ENCODE assay signal across 15 cellular contexts in the genomic region with DNA sequence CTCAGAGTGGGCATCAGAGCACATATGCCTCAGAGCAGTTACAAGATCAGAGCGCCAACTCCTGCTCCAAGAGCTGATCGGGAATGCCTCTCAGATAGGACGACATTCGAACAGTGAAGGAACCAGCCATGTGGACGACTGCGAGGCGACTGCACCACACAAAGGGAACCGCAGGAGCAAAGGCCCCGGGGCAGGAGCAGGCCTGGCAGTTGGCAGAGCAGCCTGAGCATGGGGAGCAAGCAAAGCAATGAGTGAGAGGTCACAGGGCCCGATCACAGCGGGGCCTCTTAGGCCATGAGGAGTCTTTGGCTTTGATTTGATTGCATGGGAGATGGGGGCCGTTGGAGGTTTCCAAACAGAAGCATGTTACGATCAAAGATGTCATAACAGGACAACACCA.
DNase-seq lines count a peak whose midpoint lies in the region; ATAC-seq and TF ChIP-seq lines count a peak whose summit lies in the region.
"Had no signal": no experiment of that assay in that cellular context is flagged by ENCODE, and none has a peak within 500 bp of the region (broad histone marks: within the 10 kb centered on the region; RNA-seq: fewer than 3 reads in every experiment).

No MANE protein-coding gene starts in this region.

- H4K20me1 ChIP-seq in osteoblast (ENCODE audit: insufficient read depth, low read length) = no peaks in the 10 kb centered on the region

- H3K9me3 ChIP-seq in lower lobe of right lung (no peaks in the 10 kb centered on the region), suprapubic skin (no peaks in the 10 kb centered on the region), osteoblast (ENCODE audit: low read depth, low read length) (no peaks in the 10 kb centered on the region)
- H3K9me3 ChIP-seq: ovary had no signal

- H2AFZ ChIP-seq in osteoblast (ENCODE audit: low read length) = no peak overlapping the region

- peaks cover 51% of the 10 kb centered on the region for H3K36me3 Mint-ChIP-seq in activated T-cell treated with anti-CD3 and anti-CD28 coated beads, Interleukin-2, amount 50 U/mL, for 4 hours (ENCODE audit: insufficient read depth)
- H3K36me3 Mint-ChIP-seq in activated B cell treated with CpG ODN at 0.5 μM for 24 hours (ENCODE audit: low read depth) = peaks cover 89% of the 10 kb centered on the region

- no peak for DNase-seq in activated T-cell treated with anti-CD3 and anti-CD28 coated beads, Interleukin-2, amount 50 U/mL, for 4 hours
- DNase-seq in activated T-cell treated with anti-CD3 and anti-CD28 coated beads for 4 hours = no peak
- no peak for DNase-seq in activated B cell treated with CpG ODN at 0.5 μM for 24 hours
- DNase-seq in lower lobe of right lung = no peak
- DNase-seq in suprapubic skin (ENCODE audit: low spot score in 2 of 2) = no peak
- no peak for DNase-seq in SW480 (ENCODE audit: low spot score)
- DNase-seq in osteoblast (ENCODE audit: insufficient read length, low spot score, missing footprints) = no peak
- DNase-seq: activated CD8-positive, alpha-beta memory T cell treated with anti-CD3 and anti-CD28 coated beads for 24 hours; central memory CD4-positive, alpha-beta T cell; mesenchymal stem cell; NCI-H1694 treated with DMSO at 0.1 percent for 48 hours; NCI-H446 treated with DMSO at 0.1 percent for 48 hours; ovary; small intestine had no signal

- peaks cover 93% of the 10 kb centered on the region for H3K4me1 Mint-ChIP-seq in activated T-cell treated with anti-CD3 and anti-CD28 coated beads, Interleukin-2, amount 50 U/mL, for 4 hours (ENCODE audit: low read depth)
- H3K4me1 Mint-ChIP-seq in activated B cell treated with CpG ODN at 0.5 μM for 24 hours = peaks cover 96% of the 10 kb centered on the region

- H3K36me3 ChIP-seq in lower lobe of right lung (peaks cover 50% of the 10 kb centered on the region), suprapubic skin (peaks cover 6% of the 10 kb centered on the region), osteoblast (ENCODE audit: insufficient read depth, low read length) (peaks cover 16% of the 10 kb centered on the region)
- H3K36me3 ChIP-seq: ovary had no signal

- WGBS in suprapubic skin = 81% methylated on average over 13 of the region's 13 CpGs

- TF ChIP-seq CTCF in activated B cell treated with CpG ODN at 0.5 μM for 24 hours (IDR thresholded peaks at IDR 0.05) = no peak
- no peak for TF ChIP-seq CTCF in lower lobe of right lung (IDR thresholded peaks at IDR 0.05)
- TF ChIP-seq CTCF in suprapubic skin (IDR thresholded peaks at IDR 0.05) = no peak
- no peak for TF ChIP-seq CTCF in osteoblast (IDR thresholded peaks at IDR 0.05; ENCODE audit: extremely low read depth, low read depth, low read length)

- no peak for ATAC-seq in activated T-cell treated with anti-CD3 and anti-CD28 coated beads, Interleukin-2, amount 50 U/mL, for 4 hours
- ATAC-seq in activated B cell treated with CpG ODN at 0.5 μM for 24 hours (ENCODE audit: low read depth) (no peak), lower lobe of right lung (no peak), HG03571 (IDR thresholded peaks at IDR 0.05; ENCODE audit: unreplicated experiment) (no peak)

- TF ChIP-seq POLR2A in suprapubic skin (IDR thresholded peaks at IDR 0.05) = no peak

- H3K27me3 ChIP-seq in lower lobe of right lung (ENCODE audit: low read depth) (no peaks in the 10 kb centered on the region), suprapubic skin (no peaks in the 10 kb centered on the region), osteoblast (ENCODE audit: insufficient read depth, low read length) (no peaks in the 10 kb centered on the region)
- H3K27me3 ChIP-seq: ovary had no signal

- TF ChIP-seq EP300 in suprapubic skin (IDR thresholded peaks at IDR 0.05) = no peak

- H3K27ac ChIP-seq in lower lobe of right lung = peak overlapping the region; percentile 80
- peak overlapping the region; percentile 29 for H3K27ac ChIP-seq in suprapubic skin
- no peak overlapping the region for H3K27ac ChIP-seq in osteoblast (ENCODE audit: low read depth, low read length)
- H3K27ac ChIP-seq: ovary had no signal

- H3K4me3 ChIP-seq in lower lobe of right lung (no peak overlapping the region), suprapubic skin (no peak overlapping the region), osteoblast (ENCODE audit: insufficient read depth, low read length) (no peak overlapping the region)
- H3K4me3 ChIP-seq: ovary had no signal

- H3K27me3 Mint-ChIP-seq in activated T-cell treated with anti-CD3 and anti-CD28 coated beads, Interleukin-2, amount 50 U/mL, for 4 hours (ENCODE audit: low read depth) = no peaks in the 10 kb centered on the region
- no peaks in the 10 kb centered on the region for H3K27me3 Mint-ChIP-seq in activated B cell treated with CpG ODN at 0.5 μM for 24 hours

- peaks cover 62% of the 10 kb centered on the region for H3K4me1 ChIP-seq in lower lobe of right lung
- H3K4me1 ChIP-seq in suprapubic skin = peaks cover 23% of the 10 kb centered on the region
- H3K4me1 ChIP-seq in osteoblast (ENCODE audit: insufficient read depth, low read length) = no peaks in the 10 kb centered on the region

- intact Hi-C loops in activated B cell treated with CpG ODN at 0.5 μM for 24 hours (cut with micrococcal nuclease) (no loop called here), lower lobe of right lung (cut with DNase I) (no loop called here)

- peak overlapping the region; percentile 19 for H3K4me3 Mint-ChIP-seq in activated T-cell treated with anti-CD3 and anti-CD28 coated beads, Interleukin-2, amount 50 U/mL, for 4 hours
- peak overlapping the region; percentile 48 for H3K4me3 Mint-ChIP-seq in activated B cell treated with CpG ODN at 0.5 μM for 24 hours

- POLR2A ChIA-PET in activated B cell treated with CpG ODN at 0.5 μM for 24 hours (lab: Charles Lee) = interaction anchor here (0.6 to 3.7 kb wide), 3 partner anchors 10 to 24 kb away, joined by 3 to 28 read pairs (median 5); no protein-coding TSS in a partner anchor

- peak overlapping the region; percentile 74 for H3K27ac Mint-ChIP-seq in activated B cell treated with CpG ODN at 0.5 μM for 24 hours

- no peaks in the 10 kb centered on the region for H3K9me3 Mint-ChIP-seq in activated T-cell treated with anti-CD3 and anti-CD28 coated beads, Interleukin-2, amount 50 U/mL, for 4 hours
- H3K9me3 Mint-ChIP-seq in activated B cell treated with CpG ODN at 0.5 μM for 24 hours = no peaks in the 10 kb centered on the region

- no peak overlapping the region for H3K4me2 ChIP-seq in osteoblast (ENCODE audit: insufficient read depth, low read length)

- no peaks in the 10 kb centered on the region for H3K79me2 ChIP-seq in osteoblast (ENCODE audit: insufficient read depth, low read length)

- CTCF ChIA-PET in activated B cell treated with CpG ODN at 0.5 μM for 24 hours (lab: Charles Lee) = no interaction called here
